ENCODE assay signal across 35 cellular contexts in genomic region chr11:58434217-58434616, GRCh38. TPM values are rescaled to one million over a fixed set of nuclear protein-coding genes. Genes with fewer than 3 reads are reported as not detected.
"Had no signal": no experiment of that assay in that cellular context is flagged by ENCODE, and none has a peak within 500 bp of the region (broad histone marks: within the 10 kb centered on the region; RNA-seq: fewer than 3 reads in every experiment).

No MANE protein-coding gene starts in this region.

- DNase-seq: activated B cell treated with CpG ODN at 0.5 μM for 24 hours; activated CD4-positive, alpha-beta memory T cell treated with anti-CD3 and anti-CD28 coated beads for 36 hours; activated CD4-positive, alpha-beta T cell treated with anti-CD3 and anti-CD28 coated beads for 4 hours; activated CD4-positive, alpha-beta T cell treated with anti-CD3 and anti-CD28 coated beads, Interleukin-2, amount 10 ng/mL, durations not matched to agents 24 days and 14 days; activated CD4-positive, alpha-beta T cell treated with anti-CD3 and anti-CD28 coated beads, Interleukin-2, amount 50 U/mL, for 1 hour; activated CD4-positive, alpha-beta T cell treated with anti-CD3 and anti-CD28 coated beads, Interleukin-2, amount 50 U/mL, for 4 hours; activated CD4-positive, CD25-positive, alpha-beta regulatory T cell treated with anti-CD3 and anti-CD28 coated beads, Interleukin-2, amount 50 U/mL, for 72 hours; activated CD8-positive, alpha-beta memory T cell treated with anti-CD3 and anti-CD28 coated beads, Interleukin-2, amount 50 U/mL, for 4 hours; activated CD8-positive, alpha-beta T cell treated with anti-CD3 and anti-CD28 coated beads for 36 hours; activated gamma-delta T cell; activated naive CD4-positive, alpha-beta T cell treated with anti-CD3 and anti-CD28 coated beads, Interleukin-2, amount 10 ng/mL, durations not matched to agents 7 days and 5 days; activated naive CD4-positive, alpha-beta T cell treated with Interleukin-2 at 50 U/mL for 16 hours; activated naive CD8-positive, alpha-beta T cell treated with anti-CD3 and anti-CD28 coated beads, Interleukin-2, amount 10 ng/mL, durations not matched to agents 7 days and 5 days; activated naive CD8-positive, alpha-beta T cell treated with anti-CD3 and anti-CD28 coated beads, Interleukin-2, amount 50 U/mL, for 24 hours; activated T-cell treated with anti-CD3 and anti-CD28 coated beads for 4 hours; activated T-cell treated with anti-CD3 and anti-CD28 coated beads, Interleukin-2, amount 50 U/mL, for 1 hour; activated T-cell treated with anti-CD3 and anti-CD28 coated beads, Interleukin-2, amount 50 U/mL, for 4 hours; activated T-cell treated with anti-CD3 and anti-CD28 coated beads, Interleukin-2, amount 50 U/mL, for 72 hours; amygdala; anterior cingulate cortex; caudate nucleus; cerebellar nuclear complex; T-helper 1 cell; T-helper 2 cell; T-helper 9 cell had no signal

- H3K4me1 ChIP-seq: ascending aorta had no signal

- H3K36me3 ChIP-seq: ascending aorta, cardiac muscle cell had no signal

- ATAC-seq: activated CD8-positive, alpha-beta T cell treated with anti-CD3 and anti-CD28 coated beads for 36 hours; activated naive CD8-positive, alpha-beta T cell treated with anti-CD3 and anti-CD28 coated beads, Interleukin-2, amount 50 U/mL, for 24 hours; activated T-cell treated with anti-CD3 and anti-CD28 coated beads, Interleukin-2, amount 50 U/mL, for 4 hours; activated T-cell treated with anti-CD3 and anti-CD28 coated beads, Interleukin-2, amount 50 U/mL, for 72 hours; activated T-helper 17 cell treated with anti-CD3 and anti-CD28 coated beads, Interleukin-2, amount 50 U/mL, for 72 hours had no signal

- H3K27me3 ChIP-seq: ascending aorta, cardiac muscle cell had no signal

- H3K4me3 ChIP-seq: ascending aorta, cardiac muscle cell had no signal

- FAIRE-seq: bronchial epithelial cell, TTC549 had no signal

- H3K27ac ChIP-seq: ascending aorta, cardiac muscle cell, VCaP had no signal

RNA-seq across cellular contexts. Expression of gene OR5B2, which starts 6.3 kb away (rescaled TPM):
- total RNA-seq: activated B cell treated with CpG ODN at 0.5 μM for 24 hours; activated CD4-positive, alpha-beta memory T cell treated with anti-CD3 and anti-CD28 coated beads for 36 hours; activated CD4-positive, alpha-beta T cell treated with anti-CD3 and anti-CD28 coated beads, Interleukin-2, amount 10 ng/mL, durations not matched to agents 24 days and 14 days; activated CD8-positive, alpha-beta memory T cell treated with anti-CD3 and anti-CD28 coated beads for 36 hours; activated CD8-positive, alpha-beta T cell treated with anti-CD3 and anti-CD28 coated beads for 36 hours; activated naive CD8-positive, alpha-beta T cell treated with anti-CD3 and anti-CD28 coated beads, Interleukin-2, amount 10 ng/mL, durations not matched to agents 7 days and 5 days; activated T-cell treated with anti-CD3 and anti-CD28 coated beads, Interleukin-2, amount 50 U/mL, for 4 hours; activated T-cell treated with anti-CD3 and anti-CD28 coated beads, Interleukin-2, amount 50 U/mL, for 72 hours; activated T-helper 1 cell treated with anti-CD3 and anti-CD28 coated beads, Interleukin-12 subunit alpha, Interleukin-12 subunit beta, Interleukin-2, Interleukin-4 antibody, amounts not matched to agents 30 ng/mL and 10 ng/mL and 1 ng/mL, durations not matched to agents 14 hours and 24 hours and 36 hours; ascending aorta; bronchial epithelial cell; cardiac muscle cell; chondrocyte had no signal
- polyA plus RNA-seq: adipose tissue, cardiac muscle cell had no signal

RNA-seq across cellular contexts. Expression of gene OR5B12, which starts 7.8 kb away (rescaled TPM):
- total RNA-seq: activated B cell treated with CpG ODN at 0.5 μM for 24 hours; activated CD4-positive, alpha-beta memory T cell treated with anti-CD3 and anti-CD28 coated beads for 36 hours; activated CD4-positive, alpha-beta T cell treated with anti-CD3 and anti-CD28 coated beads, Interleukin-2, amount 10 ng/mL, durations not matched to agents 24 days and 14 days; activated CD8-positive, alpha-beta memory T cell treated with anti-CD3 and anti-CD28 coated beads for 36 hours; activated naive CD8-positive, alpha-beta T cell treated with anti-CD3 and anti-CD28 coated beads, Interleukin-2, amount 10 ng/mL, durations not matched to agents 7 days and 5 days; activated T-cell treated with anti-CD3 and anti-CD28 coated beads, Interleukin-2, amount 50 U/mL, for 4 hours; activated T-helper 1 cell treated with anti-CD3 and anti-CD28 coated beads, Interleukin-12 subunit alpha, Interleukin-12 subunit beta, Interleukin-2, Interleukin-4 antibody, amounts not matched to agents 30 ng/mL and 10 ng/mL and 1 ng/mL, durations not matched to agents 14 hours and 24 hours and 36 hours; bronchial epithelial cell; cardiac muscle cell; chondrocyte had no signal
- polyA plus RNA-seq: adipose tissue, cardiac muscle cell had no signal

RNA-seq across cellular contexts. Expression of gene OR5B3, which starts 27.5 kb away (rescaled TPM):
- total RNA-seq: activated B cell treated with CpG ODN at 0.5 μM for 24 hours; activated CD4-positive, alpha-beta memory T cell treated with anti-CD3 and anti-CD28 coated beads for 36 hours; activated CD4-positive, alpha-beta T cell treated with anti-CD3 and anti-CD28 coated beads, Interleukin-2, amount 10 ng/mL, durations not matched to agents 24 days and 14 days; activated CD8-positive, alpha-beta memory T cell treated with anti-CD3 and anti-CD28 coated beads for 36 hours; activated CD8-positive, alpha-beta T cell treated with anti-CD3 and anti-CD28 coated beads for 36 hours; activated naive CD8-positive, alpha-beta T cell treated with anti-CD3 and anti-CD28 coated beads, Interleukin-2, amount 10 ng/mL, durations not matched to agents 7 days and 5 days; activated T-cell treated with anti-CD3 and anti-CD28 coated beads, Interleukin-2, amount 50 U/mL, for 4 hours; activated T-cell treated with anti-CD3 and anti-CD28 coated beads, Interleukin-2, amount 50 U/mL, for 72 hours; activated T-helper 1 cell treated with anti-CD3 and anti-CD28 coated beads, Interleukin-12 subunit alpha, Interleukin-12 subunit beta, Interleukin-2, Interleukin-4 antibody, amounts not matched to agents 30 ng/mL and 10 ng/mL and 1 ng/mL, durations not matched to agents 14 hours and 24 hours and 36 hours; activated T-helper 17 cell treated with anti-CD3 and anti-CD28 coated beads, Interleukin-2, amount 50 U/mL, for 72 hours; ascending aorta; bronchial epithelial cell; cardiac muscle cell; chondrocyte had no signal
- polyA plus RNA-seq: adipose tissue, cardiac muscle cell had no signal
